ENCODE assay signal across 16 cellular contexts in the genomic region with DNA sequence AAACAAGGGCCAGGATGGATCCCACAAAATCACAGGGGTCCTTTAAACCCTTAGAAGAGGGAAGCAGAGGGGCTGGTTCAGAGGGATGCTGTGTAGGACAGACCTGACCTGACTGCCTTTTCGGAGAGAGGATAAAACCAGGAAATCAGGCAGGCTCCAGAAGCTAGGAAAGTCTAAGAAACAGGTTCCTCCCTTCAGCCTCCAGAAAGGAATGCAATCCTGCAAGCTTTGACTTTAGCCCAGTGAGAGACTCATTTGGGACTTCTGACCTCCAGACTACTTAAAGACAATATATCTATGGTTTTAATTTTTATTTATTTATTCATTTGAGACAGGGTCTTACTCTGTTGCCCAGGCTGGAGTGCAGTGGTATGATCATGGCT. TPM values are rescaled to one million over a fixed set of nuclear protein-coding genes. Genes with fewer than 3 reads are reported as not detected.
DNase-seq lines count a peak whose midpoint lies in the region; ATAC-seq, FAIRE-seq and TF ChIP-seq lines count a peak whose summit lies in the region.
"Had no signal": no experiment of that assay in that cellular context is flagged by ENCODE, and none has a peak within 500 bp of the region (broad histone marks: within the 10 kb centered on the region; RNA-seq: fewer than 3 reads in every experiment).

No MANE protein-coding gene starts in this region.

- H3K4me3 ChIP-seq in LNCaP clone FGC (ENCODE audit: low read depth, low read length) (peak overlapping the region; percentile 30), H1 (ENCODE audit: extremely low read depth in 1 of 4, insufficient read depth in 2 of 4, low read depth in 3 of 4, low read length in 4 of 4) (no peak overlapping the region), mucosa of stomach (ENCODE audit: low read length) (no peak overlapping the region), transverse colon (no peak overlapping the region)
- H3K4me3 ChIP-seq: cardiac muscle cell, SJSA1, skin epidermis had no signal

- POLR2A ChIA-PET in H1 (lab: Charles Lee; ENCODE audit: partially characterized antibody) = interaction anchor here (1.3 to 1.9 kb wide), 2 partner anchors 16 to 24 kb away, joined by 3 to 8 read pairs; no protein-coding TSS in a partner anchor

- no peak overlapping the region for H2BK120ac ChIP-seq in H1 (replicated peaks; ENCODE audit: low read depth, low read length)

- 100% methylated on average over 1 of the region's 1 CpG; no CpG with 5 or more reads in 1 of the 2 experiments for WGBS in H1 (ENCODE audit: extremely low coverage in 1 of 2, insufficient coverage in 1 of 2, insufficient read length in 1 of 2, insufficient replicate concordance in 2 of 2, low coverage in 1 of 2, low lambda C conversion rate in 2 of 2, missing lambda C conversion rate in 1 of 2), 2 experiments
- 50 to 65% methylated on average over 1 of the region's 1 CpG for WGBS in transverse colon (ENCODE audit: low coverage in 1 of 2), 2 donors

- H3K18ac ChIP-seq in H1 (ENCODE audit: extremely low read depth, low read length) = no peak overlapping the region

- H2BK12ac ChIP-seq in H1 (ENCODE audit: low read depth, low read length) = 0 out of 2 replicates have a peak overlapping the region, but pooled peaks have one; percentile 63

- no peak overlapping the region for H3K56ac ChIP-seq in H1 (replicated peaks; ENCODE audit: insufficient read length, low read depth, low read length)

- intact Hi-C loops in transverse colon (cut with DNase I; ENCODE audit: low total_unique reads) = no loop called here

- in situ Hi-C loops in transverse colon (cut with MboI; ENCODE audit: low pct_ligation_motif_present in 1 of 4, low pct_unique_long_range_greater_than_20kb in 1 of 4, low sequenced_read_pairs in 3 of 4) = no loop called here

- H3K27ac ChIP-seq in H1 (ENCODE audit: low read depth, low read length) (no peak overlapping the region), transverse colon (peak overlapping the region; percentile 72 to 80 (median 78))
- H3K27ac ChIP-seq: cardiac muscle cell, parathyroid adenoma, SJSA1, skin epidermis had no signal

- H2BK15ac ChIP-seq in H1 (ENCODE audit: low read length) = no peak overlapping the region

- H3K9me3 ChIP-seq in H1 (ENCODE audit: insufficient read depth in 2 of 2, low read depth in 1 of 2, low read length in 1 of 2) (no peaks in the 10 kb centered on the region), mucosa of stomach (ENCODE audit: control insufficient read depth, low read length) (no peaks in the 10 kb centered on the region), transverse colon (no peaks in the 10 kb centered on the region)

- H3K36me3 ChIP-seq in H1 (ENCODE audit: control insufficient read depth in 2 of 4, insufficient read depth in 4 of 4, low read length in 3 of 4) (no peaks in the 10 kb centered on the region; a peak in 3 of 8 replicates), mucosa of stomach (ENCODE audit: control insufficient read depth, insufficient read depth, low read length) (no peaks in the 10 kb centered on the region), transverse colon (no peaks in the 10 kb centered on the region)
- H3K36me3 ChIP-seq: cardiac muscle cell, SJSA1 had no signal

- no peak overlapping the region for H2BK20ac ChIP-seq in H1 (ENCODE audit: low read length)

- H2AFZ ChIP-seq in H1 (ENCODE audit: low read length) = no peak overlapping the region
- H2AFZ ChIP-seq: parathyroid adenoma had no signal

- H3K27me3 ChIP-seq in H1 (replicated peaks in 1 of 4; ENCODE audit: control insufficient read depth in 3 of 4, extremely low read depth in 1 of 4, insufficient read depth in 3 of 4, low read length in 3 of 4) (no peaks in the 10 kb centered on the region), mucosa of stomach (ENCODE audit: control insufficient read depth, insufficient read depth, low read length) (no peaks in the 10 kb centered on the region), transverse colon (no peaks in the 10 kb centered on the region)
- H3K27me3 ChIP-seq: cardiac muscle cell had no signal

- DNase-seq in LNCaP clone FGC (ENCODE audit: low read depth) (no peak), H1 (ENCODE audit: low read depth in 1 of 2, low spot score in 2 of 2) (no peak), transverse colon (no peak), NOMO-1 treated with dmso at 0.1 percent for 144 hours (lab: John Stamatoyannopoulos, UW; ENCODE audit: unreplicated experiment) (no peak), GOT3 (lab: John Stamatoyannopoulos, UW) (no peak)
- DNase-seq: activated gamma-delta T cell treated with Interleukin-2 at 50 U/mL for 16 hours; DND-41; NCI-H1417 treated with DMSO at 0.1 percent for 48 hours; stimulated activated CD4-positive, alpha-beta T cell treated with anti-CD3 and anti-CD28 coated beads, Interleukin-4, amount 100 ng/mL, for 24 hours had no signal

- H2BK5ac ChIP-seq in H1 (ENCODE audit: low read depth, low read length) = 0 out of 2 replicates have a peak overlapping the region, but pooled peaks have one; percentile 6

- H3K4me2 ChIP-seq in H1 (ENCODE audit: insufficient read depth in 1 of 2, low read depth in 2 of 2, low read length in 2 of 2) = no peak overlapping the region

- H4K20me1 ChIP-seq in H1 (replicated peaks in 1 of 2; ENCODE audit: control insufficient read depth in 1 of 2, insufficient read depth in 2 of 2, low read length in 2 of 2) = peaks cover 0 to 7% of the 10 kb centered on the region in 2 experiments

- H3K9ac ChIP-seq in H1 (replicated peaks in 1 of 4; ENCODE audit: extremely low read depth in 1 of 4, low read depth in 3 of 4, low read length in 3 of 4) (no peak overlapping the region), mucosa of stomach (ENCODE audit: low read length) (peak overlapping the region; percentile 35)
- H3K9ac ChIP-seq: parathyroid adenoma had no signal

- no peak for ATAC-seq in GM19452 (IDR thresholded peaks at IDR 0.05; ENCODE audit: unreplicated experiment)

- TF ChIP-seq EP300 in H1 (IDR thresholded peaks at IDR 0.05; ENCODE audit: borderline replicate concordance in 1 of 2, low read depth in 2 of 2, low read length in 2 of 2) (no peak), transverse colon (IDR thresholded peaks at IDR 0.05; ENCODE audit: low read depth) (no peak)

- H3K23me2 ChIP-seq in H1 (ENCODE audit: low read depth, low read length) = peaks cover 10% of the 10 kb centered on the region

- no peak for FAIRE-seq in H1 (lab: Jason Lieb, UNC)

- TF ChIP-seq CTCF in LNCaP clone FGC (IDR thresholded peaks at IDR 0.05; ENCODE audit: control insufficient read depth, extremely low read depth, insufficient read depth) (no peak), H1 (IDR thresholded peaks at IDR 0.05; ENCODE audit: control extremely low read depth in 1 of 3, insufficient read depth in 1 of 3, low read depth in 1 of 3, low read length in 3 of 3) (no peak), transverse colon (IDR thresholded peaks at IDR 0.05) (no peak)

- TF ChIP-seq POLR2A in H1 (IDR thresholded peaks at IDR 0.05; ENCODE audit: control extremely low read depth in 1 of 2, low read depth in 2 of 2, low read length in 2 of 2) (no peak), transverse colon (IDR thresholded peaks at IDR 0.05) (no peak)

- peaks cover 34% of the 10 kb centered on the region for H3K79me1 ChIP-seq in H1 (ENCODE audit: low read depth, low read length)

- no peak overlapping the region for H2AK5ac ChIP-seq in H1 (ENCODE audit: low read depth, low read length)

- no peak overlapping the region for H3K23ac ChIP-seq in H1 (ENCODE audit: insufficient read length)

- H3K14ac ChIP-seq in H1 (ENCODE audit: insufficient read length) = no peak overlapping the region

- peaks cover 7 to 68% of the 10 kb centered on the region in 2 experiments for H3K79me2 ChIP-seq in H1 (ENCODE audit: control insufficient read depth in 1 of 2, insufficient read depth in 2 of 2, low read length in 2 of 2)
- H3K79me2 ChIP-seq: parathyroid adenoma had no signal

- peaks cover 0 to 8% (median 6%) of the 10 kb centered on the region in 4 experiments; a peak in 5 of 7 replicates for H3K4me1 ChIP-seq in H1 (replicated peaks in 1 of 4; ENCODE audit: control insufficient read depth in 3 of 4, insufficient read depth in 4 of 4, low read length in 3 of 4)
- H3K4me1 ChIP-seq in mucosa of stomach (ENCODE audit: control insufficient read depth, insufficient read depth, low read length) = peaks cover 75% of the 10 kb centered on the region
- peaks cover 0 to 55% (median 33%) of the 10 kb centered on the region in 4 donors for H3K4me1 ChIP-seq in transverse colon
- H3K4me1 ChIP-seq: parathyroid adenoma had no signal

- H4K8ac ChIP-seq in H1 (ENCODE audit: extremely low read depth, insufficient read depth, low read length) = no peak overlapping the region

- CTCF ChIA-PET in H1 (lab: Charles Lee; ENCODE audit: partially characterized antibody) = interaction anchor here (0.6 to 1.6 kb wide), 4 partner anchors 15 to 100 kb away, joined by 3 to 4 read pairs (median 3); no protein-coding TSS in a partner anchor

- H3K4ac ChIP-seq in H1 (replicated peaks; ENCODE audit: insufficient read length, low read depth, low read length) = no peak overlapping the region

- H4K5ac ChIP-seq in H1 (ENCODE audit: insufficient read length, low read depth, low read length) = no peak overlapping the region

- no peak for TF ChIP-seq RAD21 in H1 (IDR thresholded peaks at IDR 0.05 in 1 of 2, conservative IDR thresholded peaks at IDR 0.05 in 1 of 2; ENCODE audit: low read depth in 2 of 2, low read length in 2 of 2)

- no peak overlapping the region for H4K91ac ChIP-seq in H1 (replicated peaks; ENCODE audit: insufficient read length, low read length)

RNA-seq across cellular contexts. Expression of gene RAB20, which starts 5.3 kb away (rescaled TPM):
- total RNA-seq in H1 (2021; fragmentation: NEBNext Ultra II Directional; extraction: Animal tissue kit (Norgen Biotek cat#: 25700)) = 24.7 and 27.9 TPM in 2 replicates
- polyA plus RNA-seq in H1 (2011; rRNA removed) = 14.8 and 21.5 TPM in 2 replicates
- polyA plus RNA-seq in H1 (2011; cell fraction: cytosol; rRNA removed) = 23.6 TPM
- 14.3 TPM for polyA plus RNA-seq in H1 (2011; cell fraction: nucleus; rRNA removed)
- polyA plus RNA-seq in H1 (2012, experiment 1 of 2) = 17.1 to 20.8 TPM (median 17.7 TPM) in 4 replicates
- 24.0 TPM for polyA plus RNA-seq in H1 (2012, experiment 2 of 2)
- polyA plus RNA-seq in H1 (2013, experiment 1 of 2) = 16.4 TPM
- 16.1 TPM for polyA plus RNA-seq in H1 (2013, experiment 2 of 2)
- 8.5 and 11.9 TPM in 2 replicates for polyA minus RNA-seq in H1 (2011; rRNA and poly(A)+ RNA removed)
- polyA minus RNA-seq in H1 (2011; cell fraction: cytosol; rRNA and poly(A)+ RNA removed) = 11.2 TPM
- 4.9 TPM for polyA minus RNA-seq in H1 (2011; cell fraction: nucleus; rRNA and poly(A)+ RNA removed)
- total RNA-seq in transverse colon = 10 to 100 TPM; 12.5 to 66.2 (median 54.1) TPM
- total RNA-seq: OCI-LY7 had no signal

RNA-seq across cellular contexts. Expression of gene NAXD, which starts 59.1 kb away (rescaled TPM):
- total RNA-seq in H1 (2021; fragmentation: NEBNext Ultra II Directional; extraction: Animal tissue kit (Norgen Biotek cat#: 25700)) = 23.6 and 25.4 TPM in 2 replicates
- 35.5 and 38.2 TPM in 2 replicates for polyA plus RNA-seq in H1 (2011; rRNA removed)
- 36.4 TPM for polyA plus RNA-seq in H1 (2011; cell fraction: cytosol; rRNA removed)
- 55.1 TPM for polyA plus RNA-seq in H1 (2011; cell fraction: nucleus; rRNA removed)
- polyA plus RNA-seq in H1 (2012, experiment 1 of 2) = 23.7 to 27.2 TPM (median 25.9 TPM) in 4 replicates
- 17.0 TPM for polyA plus RNA-seq in H1 (2012, experiment 2 of 2)
- polyA plus RNA-seq in H1 (2013, experiment 1 of 2) = 20.8 TPM
- polyA plus RNA-seq in H1 (2013, experiment 2 of 2) = 20.3 TPM
- polyA minus RNA-seq in H1 (2011; rRNA and poly(A)+ RNA removed) = 17.3 and 21.0 TPM in 2 replicates
- polyA minus RNA-seq in H1 (2011; cell fraction: cytosol; rRNA and poly(A)+ RNA removed) = 8.7 TPM
- 14.9 TPM for polyA minus RNA-seq in H1 (2011; cell fraction: nucleus; rRNA and poly(A)+ RNA removed)
- total RNA-seq in transverse colon = 10 to 100 TPM; 12.9 to 37.8 (median 33.3) TPM
